Comparison of ENCODE assay signal across 11 cellular contexts in genomic region chr1:223770621-223771315, GRCh38. TPM values are rescaled to one million over a fixed set of nuclear protein-coding genes. Genes with fewer than 3 reads are reported as not detected.
DNase-seq lines count a peak whose midpoint lies in the region; ATAC-seq, FAIRE-seq and TF ChIP-seq lines count a peak whose summit lies in the region.
"Had no signal": no experiment of that assay in that cellular context is flagged by ENCODE, and none has a peak within 500 bp of the region (broad histone marks: within the 10 kb centered on the region; RNA-seq: fewer than 3 reads in every experiment).

No MANE protein-coding gene starts in this region.

- H3K4me1 Mint-ChIP-seq in H9: peaks cover 13 to 14% of the 10 kb centered on the region in 2 experiments
- peaks cover 32% of the 10 kb centered on the region for H3K4me1 Mint-ChIP-seq in stimulated activated effector memory CD8-positive, alpha-beta T cell treated with anti-CD3 and anti-CD28 coated beads, Interleukin-12 subunit alpha, Interleukin-12 subunit beta, amount 100 ng/mL, for 72 hours

- H2BK20ac ChIP-seq in H9 (ENCODE audit: low read depth, low read length, poor library complexity, severe bottlenecking): no peak overlapping the region

- no peak overlapping the region for H4K8ac ChIP-seq in H9 (replicated peaks; ENCODE audit: insufficient read length, low read depth, low read length)

- no peaks in the 10 kb centered on the region for H4K20me1 ChIP-seq in H9 (ENCODE audit: control insufficient read depth, insufficient read depth, insufficient read length)
- H4K20me1 ChIP-seq in keratinocyte (ENCODE audit: control insufficient read depth, extremely low read depth, insufficient read depth, low read length): no peaks in the 10 kb centered on the region

- ATAC-seq in stimulated activated effector memory CD8-positive, alpha-beta T cell treated with anti-CD3 and anti-CD28 coated beads, Interleukin-12 subunit alpha, Interleukin-12 subunit beta, amount 100 ng/mL, for 72 hours: no peak

- H3K27me3 ChIP-seq in H9 (ENCODE audit: insufficient read depth, low read length) (no peaks in the 10 kb centered on the region), adipocyte (replicated peaks; ENCODE audit: control insufficient read depth, insufficient read depth, low read length) (no peaks in the 10 kb centered on the region), keratinocyte (ENCODE audit: control insufficient read depth, extremely low read depth, insufficient read depth, low read length) (no peaks in the 10 kb centered on the region)

- H2BK12ac ChIP-seq in H9 (ENCODE audit: insufficient read length, low read depth, low read length): no peak overlapping the region

- FAIRE-seq in keratinocyte (lab: Jason Lieb, UNC) (no peak), urothelium cell line (lab: Jason Lieb, UNC) (no peak)

- H3K9me3 Mint-ChIP-seq in H9: peaks cover 3 to 4% of the 10 kb centered on the region in 2 experiments; a peak in 3 of 5 replicates
- H3K9me3 Mint-ChIP-seq in stimulated activated effector memory CD8-positive, alpha-beta T cell treated with anti-CD3 and anti-CD28 coated beads, Interleukin-12 subunit alpha, Interleukin-12 subunit beta, amount 100 ng/mL, for 72 hours: no peaks in the 10 kb centered on the region

- H3K4me2 ChIP-seq in H9 (ENCODE audit: insufficient read depth, insufficient read length, low read length) (no peak overlapping the region), keratinocyte (ENCODE audit: control insufficient read depth, extremely low read depth, insufficient read depth, low read depth, low read length) (peak overlapping the region; percentile 57)
- H3K4me2 ChIP-seq: KMS-11 had no signal

- no peak overlapping the region for H3K23ac ChIP-seq in H9 (ENCODE audit: insufficient read length, low read depth, low read length)

- WGBS in H9 (ENCODE audit: extremely low coverage, insufficient read length, low lambda C conversion rate): no CpG with 5 or more reads among the region's 9 CpGs

- no peaks in the 10 kb centered on the region for H3K27me3 Mint-ChIP-seq in H9 (ENCODE audit: low read depth)

- no peak overlapping the region for H3K4me3 Mint-ChIP-seq in H9
- no peak overlapping the region for H3K4me3 Mint-ChIP-seq in stimulated activated effector memory CD8-positive, alpha-beta T cell treated with anti-CD3 and anti-CD28 coated beads, Interleukin-12 subunit alpha, Interleukin-12 subunit beta, amount 100 ng/mL, for 72 hours

- H3K4me3 ChIP-seq in adipocyte (ENCODE audit: low read length) (peak overlapping the region; percentile 55), keratinocyte (ENCODE audit: control insufficient read depth in 2 of 3, extremely low read depth in 1 of 3, insufficient read depth in 2 of 3, low read depth in 1 of 3, low read length in 3 of 3) (no peak overlapping the region)

- H3K14ac ChIP-seq in H9 (ENCODE audit: insufficient read depth, low read length): no peak overlapping the region

- H3K23me2 ChIP-seq in H9 (ENCODE audit: insufficient read length, low read depth, low read length, poor library complexity, severe bottlenecking): peaks cover 3% of the 10 kb centered on the region

- dilution Hi-C loops in keratinocyte (cut with MboI; ENCODE audit: extremely low pct_ligation_motif_present, low sequenced_read_pairs): no loop called here

- no peak overlapping the region for H2AK5ac ChIP-seq in H9 (ENCODE audit: insufficient read length, low read length)

- no peak overlapping the region for H3K4ac ChIP-seq in H9 (ENCODE audit: low read depth, low read length)

- H3K9me3 ChIP-seq in H9 (ENCODE audit: control insufficient read depth, low read depth, low read length) (no peaks in the 10 kb centered on the region), adipocyte (ENCODE audit: control insufficient read depth, low read length) (no peaks in the 10 kb centered on the region), keratinocyte (ENCODE audit: control insufficient read depth, low read depth, low read length) (no peaks in the 10 kb centered on the region)

- TF ChIP-seq CTCF in H9 (conservative IDR thresholded peaks at IDR 0.05): no peak
- no peak for TF ChIP-seq CTCF in keratinocyte (optimal IDR thresholded peaks at IDR 0.05 in 1 of 3, IDR thresholded peaks at IDR 0.05 in 1 of 3, conservative IDR thresholded peaks at IDR 0.05 in 1 of 3; ENCODE audit: extremely low read depth in 1 of 3, insufficient read depth in 2 of 3, low read length in 3 of 3)

- H3K27ac Mint-ChIP-seq in H9: peak overlapping the region in 2 of 3 experiments; percentile 20 to 58; a peak in 1 of 7 replicates
- H3K27ac Mint-ChIP-seq in stimulated activated effector memory CD8-positive, alpha-beta T cell treated with anti-CD3 and anti-CD28 coated beads, Interleukin-12 subunit alpha, Interleukin-12 subunit beta, amount 100 ng/mL, for 72 hours: peak overlapping the region; percentile 51

- no peak overlapping the region for H3K27ac ChIP-seq in H9 (ENCODE audit: insufficient read length, low read depth, low read length)
- peak overlapping the region; percentile 81 for H3K27ac ChIP-seq in keratinocyte (ENCODE audit: control insufficient read depth, insufficient read depth, low read length)
- H3K27ac ChIP-seq: KMS-11 had no signal

- H3K9ac ChIP-seq in H9 (ENCODE audit: extremely low read depth, insufficient read length, low read length) (no peak overlapping the region), adipocyte (ENCODE audit: low read length) (peak overlapping the region; percentile 66), keratinocyte (ENCODE audit: control insufficient read depth, extremely low read depth, insufficient read depth, low read length) (peak overlapping the region; percentile 45)
- H3K9ac ChIP-seq: KMS-11 had no signal

- no peak overlapping the region for H2BK120ac ChIP-seq in H9 (ENCODE audit: low read depth, low read length, poor library complexity, severe bottlenecking)

- H4K5ac ChIP-seq in H9 (ENCODE audit: insufficient read length, low read depth, low read length): no peak overlapping the region

- H3K36me3 ChIP-seq in adipocyte (ENCODE audit: control insufficient read depth, insufficient read depth, low read length, severe bottlenecking) (peaks cover 73% of the 10 kb centered on the region), keratinocyte (ENCODE audit: control insufficient read depth in 2 of 2, extremely low read depth in 1 of 2, insufficient read depth in 2 of 2, low read length in 2 of 2) (peaks cover 32 to 50% of the 10 kb centered on the region in 2 experiments)

- H3K18ac ChIP-seq in H9 (ENCODE audit: insufficient read length, low read depth, low read length): no peak overlapping the region

- DNase-seq in H9: peak; percentile 24
- DNase-seq in adipocyte (ENCODE audit: low read depth): no peak
- DNase-seq in keratinocyte (ENCODE audit: low read depth, low spot score): no peak
- DNase-seq in stimulated activated effector memory CD8-positive, alpha-beta T cell treated with anti-CD3 and anti-CD28 coated beads, Interleukin-12 subunit alpha, Interleukin-12 subunit beta, amount 100 ng/mL, for 72 hours (ENCODE audit: low spot score in 2 of 2): no peak
- no peak for DNase-seq in foreskin melanocyte
- DNase-seq in GOT3 (lab: John Stamatoyannopoulos, UW): no peak
- DNase-seq in urothelium cell line (ENCODE audit: low spot score): no peak
- no peak for DNase-seq in stimulated activated CD4-positive, alpha-beta T cell treated with anti-CD3 and anti-CD28 coated beads, Interleukin-4, amount 100 ng/mL, for 1 hour
- DNase-seq: activated CD4-positive, alpha-beta T cell treated with anti-CD3 and anti-CD28 coated beads, Interleukin-2, amount 50 U/mL, for 1 hour; SHP77 treated with DMSO at 0.1 percent for 48 hours had no signal

- H3K79me2 ChIP-seq in H9 (ENCODE audit: insufficient read depth, low read length) (no peaks in the 10 kb centered on the region), keratinocyte (ENCODE audit: control insufficient read depth, insufficient read depth, low read length) (peaks cover 6% of the 10 kb centered on the region)

- H3K4me1 ChIP-seq in H9 (ENCODE audit: insufficient read depth, low read length): no peaks in the 10 kb centered on the region; the same call in 1 of the 2 replicates
- H3K4me1 ChIP-seq in adipocyte (ENCODE audit: control insufficient read depth, insufficient read depth, low read length): peaks cover 55% of the 10 kb centered on the region
- H3K4me1 ChIP-seq in keratinocyte (ENCODE audit: control insufficient read depth, extremely low read depth, insufficient read depth, low read length): peaks cover 55% of the 10 kb centered on the region

- no peak overlapping the region for H4K91ac ChIP-seq in H9 (ENCODE audit: insufficient read length, low read depth, low read length)

- H2AFZ ChIP-seq in H9 (ENCODE audit: low read length) (no peak overlapping the region), keratinocyte (ENCODE audit: control insufficient read depth, low read length) (no peak overlapping the region)

- H3K56ac ChIP-seq in H9 (ENCODE audit: insufficient read length, low read depth, low read length): no peak overlapping the region

- no peak overlapping the region for H2BK15ac ChIP-seq in H9 (ENCODE audit: low read depth, low read length)

- peaks cover 21 to 55% (median 44%) of the 10 kb centered on the region in 3 experiments for H3K36me3 Mint-ChIP-seq in H9 (ENCODE audit: insufficient read depth in 1 of 3, low read depth in 3 of 3)
- peaks cover 84% of the 10 kb centered on the region for H3K36me3 Mint-ChIP-seq in stimulated activated effector memory CD8-positive, alpha-beta T cell treated with anti-CD3 and anti-CD28 coated beads, Interleukin-12 subunit alpha, Interleukin-12 subunit beta, amount 100 ng/mL, for 72 hours

- H2BK5ac ChIP-seq in H9 (ENCODE audit: insufficient read length, low read length): no peak overlapping the region

- no peaks in the 10 kb centered on the region for H3K9me1 ChIP-seq in keratinocyte (ENCODE audit: control insufficient read depth, extremely low read depth, insufficient read depth, low read length)

- H3T11ph ChIP-seq in H9 (ENCODE audit: low read length): no peak overlapping the region

- no peaks in the 10 kb centered on the region for H3K79me1 ChIP-seq in H9 (ENCODE audit: insufficient read depth, low read depth, low read length, poor library complexity, severe bottlenecking)

RNA-seq across cellular contexts. Expression of gene CAPN2, which starts 58.4 kb away (rescaled TPM):
- total RNA-seq in H9 (2021): 31.3 and 32.2 TPM in 2 replicates
- 278 to 366 TPM (median 350 TPM) in 3 replicates for polyA plus RNA-seq in keratinocyte
- polyA plus RNA-seq in keratinocyte (2011; ENCODE audit: low read depth): 134 TPM
- polyA plus RNA-seq in keratinocyte (2011; cell fraction: cytosol; rRNA removed): 291 and 382 TPM in 2 replicates
- 489 and 510 TPM in 2 replicates for polyA plus RNA-seq in keratinocyte (2011; cell fraction: nucleus; rRNA removed)
- polyA plus RNA-seq in keratinocyte (2012; ENCODE audit: low replicate concordance): 174 and 413 TPM in 2 replicates
- 279 to 391 TPM (median 316 TPM) in 3 replicates for polyA minus RNA-seq in keratinocyte
- 330 TPM for polyA minus RNA-seq in keratinocyte (2011; cell fraction: cytosol; rRNA and poly(A)+ RNA removed)
- 168 and 240 TPM in 2 replicates for polyA minus RNA-seq in keratinocyte (2011; cell fraction: nucleus; rRNA and poly(A)+ RNA removed)
